ENCODE assay signal across 1 cellular context in the genomic region with DNA sequence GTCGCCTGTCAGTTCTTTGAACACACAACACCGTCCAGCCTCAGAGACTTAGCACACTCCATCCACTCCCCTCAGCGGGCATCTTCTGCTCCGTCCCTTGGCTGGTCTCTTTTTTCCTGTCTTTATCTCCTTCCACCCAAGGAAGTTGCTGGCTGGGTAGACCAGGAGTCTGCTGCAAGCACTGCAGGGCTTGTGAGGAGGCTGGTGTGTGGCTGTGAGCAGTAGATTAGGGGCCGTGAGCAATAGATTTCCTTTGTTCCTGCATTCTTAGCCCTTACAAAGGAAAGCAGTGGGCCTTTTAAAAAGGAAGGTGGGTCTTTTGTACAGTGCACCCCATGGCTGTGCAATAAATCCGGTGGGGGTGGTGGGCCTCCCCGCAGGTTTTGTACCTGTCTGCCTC.
TF ChIP-seq lines count a peak whose summit lies in the region.

No MANE protein-coding gene starts in this region.

TF ChIP-seq in H1, 55 proteins besides CTCF, POLR2A, EP300 and RAD21:
- no peak for TF ChIP-seq RXRA (IDR thresholded peaks at IDR 0.05; ENCODE audit: insufficient read depth, low read depth, low read length)
- no peak for TF ChIP-seq ASH2L (IDR thresholded peaks at IDR 0.05; ENCODE audit: low read length)
- no peak for TF ChIP-seq HDAC2 (IDR thresholded peaks at IDR 0.05; ENCODE audit: borderline replicate concordance in 1 of 2, low read depth in 2 of 2, low read length in 2 of 2)
